Comparison of ENCODE assay signal across 9 cellular contexts in the genomic region with DNA sequence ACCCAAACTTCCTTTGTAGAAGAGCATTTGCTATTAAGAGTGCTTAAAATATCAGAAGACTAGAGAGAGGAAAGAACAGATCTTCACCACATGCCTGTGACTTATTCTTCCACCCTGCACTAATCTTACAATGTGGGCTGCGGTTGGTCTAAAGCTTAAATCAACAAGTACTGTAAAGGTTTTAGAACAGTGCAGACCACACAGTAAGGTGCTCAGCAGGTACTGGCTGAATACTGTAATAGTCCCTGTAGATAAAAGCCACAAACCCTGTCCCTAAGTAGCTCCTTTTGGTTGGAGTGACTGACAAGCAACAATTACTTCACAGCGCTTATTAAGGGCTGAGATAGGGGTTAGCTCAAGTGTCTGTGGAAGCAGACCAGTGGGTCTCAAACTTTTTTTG. TPM values are rescaled to one million over a fixed set of nuclear protein-coding genes. Genes with fewer than 3 reads are reported as not detected.
DNase-seq lines count a peak whose midpoint lies in the region; ATAC-seq, FAIRE-seq and TF ChIP-seq lines count a peak whose summit lies in the region.
"Had no signal": no experiment of that assay in that cellular context is flagged by ENCODE, and none has a peak within 500 bp of the region (broad histone marks: within the 10 kb centered on the region; RNA-seq: fewer than 3 reads in every experiment).

No MANE protein-coding gene starts in this region.

- no TSS peak for BruUV-seq in GM12878 (replicated peaks; lab: Mats Ljungman, UMichigan)

- TF ChIP-seq POLR2A in GM12878 (IDR thresholded peaks at IDR 0.05; ENCODE audit: low read depth, low read length) (no peak), heart left ventricle (IDR thresholded peaks at IDR 0.05) (no peak)

- TF ChIP-seq CTCF in MM.1S (IDR thresholded peaks at IDR 0.05; ENCODE audit: low read length) (no peak), GM12878 (IDR thresholded peaks at IDR 0.05 in 2 of 3, conservative IDR thresholded peaks at IDR 0.05 in 1 of 3; ENCODE audit: control insufficient read depth in 2 of 3, extremely low read depth in 1 of 3, insufficient read depth in 1 of 3, low read depth in 3 of 3, low read length in 3 of 3) (no peak), natural killer cell (IDR thresholded peaks at IDR 0.05) (no peak), heart left ventricle (IDR thresholded peaks at IDR 0.05) (no peak)

- POLR2A ChIA-PET in GM12878 (lab: Charles Lee): interaction anchor here (0.9 to 1.3 kb wide), 3 partner anchors 9 to 50 kb away, joined by 3 to 5 read pairs (median 3); no protein-coding TSS in a partner anchor

- RAD21 ChIA-PET in GM12878 (lab: Charles Lee; ENCODE audit: unreplicated experiment): interaction anchor here (1.0 to 4.0 kb wide), 8 partner anchors 12 to 282 kb away, joined by 3 to 17 read pairs (median 4); no protein-coding TSS in a partner anchor

- peak overlapping the region; percentile 99 for H3K4me3 Mint-ChIP-seq in natural killer cell

- no peak overlapping the region for H3K4me3 ChIP-seq in MM.1S (ENCODE audit: low read length)
- H3K4me3 ChIP-seq in GM12878: no peak overlapping the region
- peak overlapping the region in 3 of 12 donors; percentile 87 to 97 (median 92) for H3K4me3 ChIP-seq in heart left ventricle

- no peaks in the 10 kb centered on the region for H3K9me3 Mint-ChIP-seq in natural killer cell

- FAIRE-seq in GM12878 (lab: Jason Lieb, UNC): no peak

- H3K4me1 ChIP-seq in ES-I3 (ENCODE audit: insufficient read depth, low read length) (peaks cover 16% of the 10 kb centered on the region; the same call in 1 of the 2 replicates), MM.1S (ENCODE audit: low read length) (peaks cover 6% of the 10 kb centered on the region; the same call in 1 of the 2 replicates), GM12878 (ENCODE audit: control insufficient read depth, insufficient read depth, low read length) (no peaks in the 10 kb centered on the region), heart left ventricle (peaks cover 6 to 37% (median 29%) of the 10 kb centered on the region in 12 donors)

- CTCF ChIA-PET in GM12878 (lab: Yijun Ruan, JAX): interaction anchor here (0.8 to 2.9 kb wide), 8 partner anchors 11 to 281 kb away, joined by 3 to 11 read pairs (median 4); no protein-coding TSS in a partner anchor

- TF ChIP-seq RAD21 in GM12878 (IDR thresholded peaks at IDR 0.05; ENCODE audit: insufficient read depth, low read depth, low read length): no peak

- H3F3A ChIP-seq in MM.1S (ENCODE audit: insufficient read depth, low read length): no peaks in the 10 kb centered on the region

- ATAC-seq in GM12878: no peak
- no peak for ATAC-seq in natural killer cell
- ATAC-seq in heart left ventricle: no peak

- SMC1A ChIA-PET in GM12878 (lab: Charles Lee; ENCODE audit: uncharacterized antibody, unreplicated experiment): interaction anchor here (0.6 to 2.6 kb wide), 11 partner anchors 28 to 1672 kb away, joined by 3 to 10 read pairs (median 3); no protein-coding TSS in a partner anchor

- H3K4me2 ChIP-seq in MM.1S (ENCODE audit: low read depth, low read length) (peak overlapping the region; percentile 96; the same call in 1 of the 2 replicates), GM12878 (ENCODE audit: control insufficient read depth, insufficient read depth) (no peak overlapping the region)

- H2AFZ ChIP-seq in MM.1S (ENCODE audit: low read length) (peak overlapping the region; percentile 80; the same call in 1 of the 2 replicates), GM12878 (ENCODE audit: control insufficient read depth, low read depth, low read length) (peak overlapping the region; percentile 54; the same call in 1 of the 2 replicates)

- intact Hi-C loops in GM12878 (cut with micrococcal nuclease; ENCODE audit: unreplicated experiment) (loop anchor here (5.0 kb wide), 1 partner anchor 48 kb away; no protein-coding TSS in a partner anchor), natural killer cell (cut with micrococcal nuclease) (loop anchor here (1.0 to 5.0 kb wide), 2 partner anchors 48 to 62 kb away; a partner anchor contains a TSS), heart left ventricle (cut with DNase I) (loop anchor here in 9 of 10 donors (1.0 to 10.0 kb wide), 9 partner anchors 36 to 62 kb away; a partner anchor contains a TSS)

- H3K36me3 Mint-ChIP-seq in natural killer cell: no peaks in the 10 kb centered on the region

- H3K79me2 ChIP-seq in MM.1S (ENCODE audit: low read length) (peaks cover 40% of the 10 kb centered on the region), GM12878 (ENCODE audit: control insufficient read depth, insufficient read depth, low read length) (peaks cover 40% of the 10 kb centered on the region)

- no peak for TF ChIP-seq EP300 in GM12878 (IDR thresholded peaks at IDR 0.05; ENCODE audit: borderline replicate concordance in 1 of 2, control insufficient read depth in 1 of 2, low read depth in 2 of 2, low read length in 2 of 2)

- H3K9me3 ChIP-seq in ES-I3 (ENCODE audit: control insufficient read depth, insufficient read depth, low read length): no peaks in the 10 kb centered on the region
- H3K9me3 ChIP-seq in MM.1S (replicated peaks; ENCODE audit: insufficient read depth, low read length): no peaks in the 10 kb centered on the region
- H3K9me3 ChIP-seq in GM12878 (replicated peaks; ENCODE audit: control insufficient read depth, insufficient read depth, low read length): no peaks in the 10 kb centered on the region
- no peaks in the 10 kb centered on the region for H3K9me3 ChIP-seq in heart left ventricle

- in situ Hi-C loops in GM12878 (cut with MboI): no loop called here

- H3K9ac ChIP-seq in ES-I3 (ENCODE audit: low read depth, low read length): peak overlapping the region; percentile 74
- H3K9ac ChIP-seq in MM.1S (ENCODE audit: low read length): no peak overlapping the region
- H3K9ac ChIP-seq in GM12878 (ENCODE audit: control insufficient read depth, insufficient read depth, low read length): no peak overlapping the region

- peaks cover 7 to 13% of the 10 kb centered on the region in 2 donors for H3K27me3 Mint-ChIP-seq in natural killer cell (ENCODE audit: low read depth in 2 of 2)

- H3K9me2 ChIP-seq in MM.1S (replicated peaks; ENCODE audit: insufficient read depth, low read length): no peaks in the 10 kb centered on the region

- H4K20me1 ChIP-seq in MM.1S (ENCODE audit: insufficient read depth, low read length) (peaks cover 14% of the 10 kb centered on the region), GM12878 (ENCODE audit: control insufficient read depth, insufficient read depth) (no peaks in the 10 kb centered on the region)

- H3K27ac Mint-ChIP-seq in natural killer cell: peak overlapping the region; percentile 96 to 98

- peaks cover 36 to 44% of the 10 kb centered on the region in 2 donors for H3K4me1 Mint-ChIP-seq in natural killer cell

- H3K27me3 ChIP-seq in MM.1S (replicated peaks; ENCODE audit: insufficient read depth, low read length) (no peaks in the 10 kb centered on the region), GM12878 (replicated peaks in 1 of 2; ENCODE audit: control insufficient read depth in 2 of 2, insufficient read depth in 2 of 2, low read length in 1 of 2) (no peaks in the 10 kb centered on the region), heart left ventricle (no peaks in the 10 kb centered on the region)

- no peak overlapping the region for H3K27ac ChIP-seq in MM.1S (ENCODE audit: low read length)
- no peak overlapping the region for H3K27ac ChIP-seq in GM12878 (ENCODE audit: control insufficient read depth, insufficient read depth)
- peak overlapping the region in 2 of 12 donors; percentile 96 to 98 for H3K27ac ChIP-seq in heart left ventricle
- H3K27ac ChIP-seq: SK-N-MC had no signal

- DNase-seq in MM.1S (no peak), GM12878 (ENCODE audit: low read depth, low spot score) (no peak), natural killer cell (no peak), DMS114 treated with DMSO at 0.1 percent for 48 hours (lab: John Stamatoyannopoulos, UW; ENCODE audit: unreplicated experiment) (no peak), heart left ventricle (no peak)
- DNase-seq in stimulated activated CD4-positive, alpha-beta T cell treated with anti-CD3 and anti-CD28 coated beads, Interleukin-1b, Interleukin-23, amount 100 ng/mL, for 48 hours: no peak
- no peak for DNase-seq in stimulated activated CD8-positive, alpha-beta memory T cell treated with anti-CD3 and anti-CD28 coated beads, Interleukin-4, amount 100 ng/mL, for 48 hours

- WGBS in GM12878 (ENCODE audit: insufficient coverage, insufficient replicate concordance, low lambda C conversion rate, missing lambda C conversion rate): 50% methylated on average over 2 of the region's 2 CpGs
- 36 to 45% (median 41%) methylated on average over 2 of the region's 2 CpGs for WGBS in heart left ventricle, 4 donors

- no peaks in the 10 kb centered on the region for H3K36me3 ChIP-seq in ES-I3 (ENCODE audit: insufficient read depth, low read length)
- no peaks in the 10 kb centered on the region for H3K36me3 ChIP-seq in MM.1S (replicated peaks; ENCODE audit: insufficient read depth, low read length)
- H3K36me3 ChIP-seq in GM12878 (ENCODE audit: control insufficient read depth in 2 of 2, insufficient read depth in 2 of 2, low read length in 1 of 2): no peaks in the 10 kb centered on the region
- no peaks in the 10 kb centered on the region for H3K36me3 ChIP-seq in heart left ventricle

TF ChIP-seq in GM12878, 131 proteins besides CTCF, POLR2A, EP300 and RAD21 (continues in another document):
- TF ChIP-seq KDM1A (IDR thresholded peaks at IDR 0.05; ENCODE audit: borderline replicate concordance) (no peak), NFXL1 (IDR thresholded peaks at IDR 0.05; ENCODE audit: borderline replicate concordance) (no peak), RUNX3 (IDR thresholded peaks at IDR 0.05; ENCODE audit: low read length) (peak; percentile 39; the same call in 1 of the 2 replicates)

RNA-seq across cellular contexts. Expression of a gene that starts 1.0 kb away (rescaled TPM):
- 223 and 233 TPM in 2 replicates for total RNA-seq in GM12878 (2013; cell fraction: nucleolus; rRNA removed)
- total RNA-seq in GM12878 (2014; rRNA removed): 38.2 and 43.6 TPM in 2 replicates
- total RNA-seq in GM12878 (2014; rRNA removed; fragmentation: Illumina TruSeq; extraction: Trizol): 59.3 and 61.5 TPM in 2 replicates
- 39.4 and 41.1 TPM in 2 replicates for total RNA-seq in GM12878 (2021)
- 12.7 TPM for polyA plus RNA-seq in GM12878 (2011; ENCODE audit: low read depth)
- polyA plus RNA-seq in GM12878 (2011; rRNA removed): 29.0 and 48.5 TPM in 2 replicates
- 6.4 and 7.9 TPM in 2 replicates for polyA plus RNA-seq in GM12878 (2011; cell fraction: cytosol; rRNA removed)
- 79.7 and 85.1 TPM in 2 replicates for polyA plus RNA-seq in GM12878 (2011; cell fraction: nucleus; rRNA removed)
- 20.3 and 28.3 TPM in 2 replicates for polyA plus RNA-seq in GM12878 (2012)
- 34.3 and 42.9 TPM in 2 replicates for polyA plus RNA-seq in GM12878 (2014; fragmentation: Illumina TruSeq; extraction: Trizol)
- polyA plus RNA-seq in GM12878 (2014; fragmentation: Nextera tagmentation; extraction: Ambion mirVana): 1 to 10 TPM; 8.3 to 9.5 TPM
- 17.2 and 18.6 TPM in 2 replicates for polyA plus RNA-seq in GM12878 (2014; rRNA removed)
- 10 to 100 TPM; 18.2 to 24.2 TPM for polyA plus RNA-seq in GM12878 (2016; fragmentation: Nextera tagmentation; extraction: Ambion mirVana)
- 33.7 and 44.9 TPM in 2 replicates for polyA minus RNA-seq in GM12878 (2011; rRNA and poly(A)+ RNA removed)
- 15.9 and 17.9 TPM in 2 replicates for polyA minus RNA-seq in GM12878 (2011; cell fraction: cytosol; rRNA and poly(A)+ RNA removed)
- 92.0 and 133 TPM in 2 replicates for polyA minus RNA-seq in GM12878 (2011; cell fraction: nucleus; rRNA and poly(A)+ RNA removed)
- total RNA-seq in natural killer cell: 10 to 100 TPM; 80.2 to 84.4 (median 84.0) TPM
- total RNA-seq in heart left ventricle: 10 to 100 TPM; 27.3 to 53.5 (median 34.4) TPM
- 1 to 10 TPM; 5.3 to 8.5 TPM for polyA plus RNA-seq in heart left ventricle
